ENCODE assay signal across 8 cellular contexts in genomic region chr5:128537306-128537998, GRCh38. TPM values are rescaled to one million over a fixed set of nuclear protein-coding genes. Genes with fewer than 3 reads are reported as not detected.
DNase-seq lines count a peak whose midpoint lies in the region; ATAC-seq and TF ChIP-seq lines count a peak whose summit lies in the region.

No MANE protein-coding gene starts in this region.

- DNase-seq in EL: peak; percentile 55
- DNase-seq in MG63: peak; percentile 66
- DNase-seq in choroid plexus epithelial cell (ENCODE audit: low read depth): peak; percentile 78
- peak in 2 of 3 donors; percentile 26 to 50 for DNase-seq in right lobe of liver
- peak in 1 of 2 donors; percentile 87 for DNase-seq in upper lobe of left lung
- DNase-seq in effector CD4-positive, alpha-beta T cell: no peak
- no peak for DNase-seq in GM19238 (ENCODE audit: insufficient read length, low spot score)
- no peak for DNase-seq in GF-D8 (lab: John Stamatoyannopoulos, UW)

- intact Hi-C loops in right lobe of liver (cut with DNase I): no loop called here

- TF ChIP-seq POLR2A in right lobe of liver (IDR thresholded peaks at IDR 0.05) (no peak), upper lobe of left lung (IDR thresholded peaks at IDR 0.05) (no peak)

- no peak for TF ChIP-seq CTCF in choroid plexus epithelial cell (conservative IDR thresholded peaks at IDR 0.05; ENCODE audit: low read depth, low read length)
- no peak for TF ChIP-seq CTCF in right lobe of liver (IDR thresholded peaks at IDR 0.05)
- TF ChIP-seq CTCF in upper lobe of left lung (IDR thresholded peaks at IDR 0.05): no peak

- ATAC-seq in right lobe of liver: peak; percentile 48 to 62 (median 53)
- peak; percentile 51 to 79 for ATAC-seq in upper lobe of left lung (ENCODE audit: low FRiP score in 2 of 2)

- no peaks in the 10 kb centered on the region for H3K36me3 ChIP-seq in MG63
- H3K36me3 ChIP-seq in right lobe of liver: no peaks in the 10 kb centered on the region
- no peaks in the 10 kb centered on the region for H3K36me3 ChIP-seq in upper lobe of left lung

- no peak for TF ChIP-seq EP300 in upper lobe of left lung (IDR thresholded peaks at IDR 0.05)

- H3K27me3 ChIP-seq in MG63 (no peaks in the 10 kb centered on the region; the same call in 1 of the 2 replicates), right lobe of liver (peaks cover 0 to 11% of the 10 kb centered on the region in 2 donors), upper lobe of left lung (peaks cover 0 to 25% (median 14%) of the 10 kb centered on the region in 4 donors)

- peaks cover 0 to 17% (median 0%) of the 10 kb centered on the region in 4 donors for H3K4me1 ChIP-seq in right lobe of liver
- peaks cover 10 to 27% (median 24%) of the 10 kb centered on the region in 4 donors for H3K4me1 ChIP-seq in upper lobe of left lung

- H3K4me3 ChIP-seq in MG63 (peak overlapping the region; percentile 68), choroid plexus epithelial cell (ENCODE audit: low read depth, low read length) (peak overlapping the region; percentile 81), right lobe of liver (peak overlapping the region; percentile 2 to 44 (median 16)), upper lobe of left lung (peak overlapping the region; percentile 8 to 64 (median 46))

- no peak overlapping the region for H3K27ac ChIP-seq in right lobe of liver
- H3K27ac ChIP-seq in upper lobe of left lung: peak overlapping the region in 1 of 4 donors; percentile 21

- no peaks in the 10 kb centered on the region for H3K9me3 ChIP-seq in MG63
- no peaks in the 10 kb centered on the region for H3K9me3 ChIP-seq in right lobe of liver
- H3K9me3 ChIP-seq in upper lobe of left lung: no peaks in the 10 kb centered on the region

- under 1% methylated on average over 33 of the region's 73 CpGs for WGBS in right lobe of liver (ENCODE audit: insufficient coverage, low coverage, low lambda C conversion rate, missing lambda C conversion rate)
- WGBS in upper lobe of left lung, 2 donors: 2 to 3% methylated on average over 14 to 24 of the region's 73 CpGs

RNA-seq across cellular contexts. Expression of gene FBN2, which starts 0.6 kb away (rescaled TPM):
- 6.2 and 8.9 TPM in 2 replicates for total RNA-seq in MG63 (2014; rRNA removed; shearing (Covaris generic); ENCODE audit: low replicate concordance)
- total RNA-seq in right lobe of liver (under 1 TPM; 0.06 to 0.98 (median 0.45) TPM), upper lobe of left lung (1 to 10 TPM in 2 of 6 donors, under 1 TPM in 4; under 0.01 to 1.7 (median 0.39) TPM)

Comparison
In these comparisons a context has a peak if more than half of its experiments do, and no peak if none do; other contexts are left out.
1. DNase-seq: peak in EL (single experiment), MG63 (single experiment), choroid plexus epithelial cell (single experiment) and right lobe of liver (2 of 3); none in effector CD4-positive, alpha-beta T cell (single experiment), GM19238 (single experiment) and GF-D8 (single experiment).
2. H3K4me3 ChIP-seq: peak in every context shown above with its lines; median percentile 81 in choroid plexus epithelial cell; 68 in MG63; 46 in upper lobe of left lung; 16 in right lobe of liver.